ENCODE assay signal across 1 cellular context in genomic region chr10:93467635-93468034, GRCh38.
TF ChIP-seq lines count a peak whose summit lies in the region.

No MANE protein-coding gene starts in this region.

TF ChIP-seq in HEK293, 187 proteins besides CTCF, POLR2A, EP300 and RAD21 (continued from another document):
- TF ChIP-seq, protein P1, sequence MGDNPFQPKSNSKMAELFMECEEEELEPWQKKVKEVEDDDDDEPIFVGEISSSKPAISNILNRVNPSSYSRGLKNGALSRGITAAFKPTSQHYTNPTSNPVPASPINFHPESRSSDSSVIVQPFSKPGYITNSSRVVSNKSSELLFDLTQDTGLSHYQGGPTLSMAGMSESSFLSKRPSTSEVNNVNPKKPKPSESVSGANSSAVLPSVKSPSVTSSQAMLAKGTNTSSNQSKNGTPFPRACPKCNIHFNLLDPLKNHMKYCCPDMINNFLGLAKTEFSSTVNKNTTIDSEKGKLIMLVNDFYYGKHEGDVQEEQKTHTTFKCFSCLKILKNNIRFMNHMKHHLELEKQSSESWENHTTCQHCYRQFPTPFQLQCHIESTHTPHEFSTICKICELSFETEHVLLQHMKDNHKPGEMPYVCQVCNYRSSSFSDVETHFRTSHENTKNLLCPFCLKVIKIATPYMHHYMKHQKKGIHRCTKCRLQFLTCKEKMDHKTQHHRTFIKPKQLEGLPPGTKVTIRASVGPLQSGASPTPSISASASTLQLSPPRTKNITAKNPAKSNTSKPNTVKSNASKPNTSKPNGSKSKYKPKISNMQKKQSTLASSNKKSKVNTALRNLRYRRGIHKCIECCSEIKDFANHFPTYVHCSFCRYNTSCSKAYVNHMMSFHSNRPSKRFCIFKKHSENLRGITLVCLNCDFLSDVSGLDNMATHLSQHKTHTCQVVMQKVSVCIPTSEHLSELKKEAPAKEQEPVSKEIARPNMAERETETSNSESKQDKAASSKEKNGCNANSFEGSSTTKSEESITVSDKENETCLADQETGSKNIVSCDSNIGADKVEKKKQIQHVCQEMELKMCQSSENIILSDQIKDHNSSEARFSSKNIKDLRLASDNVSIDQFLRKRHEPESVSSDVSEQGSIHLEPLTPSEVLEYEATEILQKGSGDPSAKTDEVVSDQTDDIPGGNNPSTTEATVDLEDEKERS (tag by site-specific recombination; IDR thresholded peaks at IDR 0.05) = peak; percentile 62; the same call in 1 of the 2 replicates
